1 cellular context compared by ENCODE assay signal in the genomic region with DNA sequence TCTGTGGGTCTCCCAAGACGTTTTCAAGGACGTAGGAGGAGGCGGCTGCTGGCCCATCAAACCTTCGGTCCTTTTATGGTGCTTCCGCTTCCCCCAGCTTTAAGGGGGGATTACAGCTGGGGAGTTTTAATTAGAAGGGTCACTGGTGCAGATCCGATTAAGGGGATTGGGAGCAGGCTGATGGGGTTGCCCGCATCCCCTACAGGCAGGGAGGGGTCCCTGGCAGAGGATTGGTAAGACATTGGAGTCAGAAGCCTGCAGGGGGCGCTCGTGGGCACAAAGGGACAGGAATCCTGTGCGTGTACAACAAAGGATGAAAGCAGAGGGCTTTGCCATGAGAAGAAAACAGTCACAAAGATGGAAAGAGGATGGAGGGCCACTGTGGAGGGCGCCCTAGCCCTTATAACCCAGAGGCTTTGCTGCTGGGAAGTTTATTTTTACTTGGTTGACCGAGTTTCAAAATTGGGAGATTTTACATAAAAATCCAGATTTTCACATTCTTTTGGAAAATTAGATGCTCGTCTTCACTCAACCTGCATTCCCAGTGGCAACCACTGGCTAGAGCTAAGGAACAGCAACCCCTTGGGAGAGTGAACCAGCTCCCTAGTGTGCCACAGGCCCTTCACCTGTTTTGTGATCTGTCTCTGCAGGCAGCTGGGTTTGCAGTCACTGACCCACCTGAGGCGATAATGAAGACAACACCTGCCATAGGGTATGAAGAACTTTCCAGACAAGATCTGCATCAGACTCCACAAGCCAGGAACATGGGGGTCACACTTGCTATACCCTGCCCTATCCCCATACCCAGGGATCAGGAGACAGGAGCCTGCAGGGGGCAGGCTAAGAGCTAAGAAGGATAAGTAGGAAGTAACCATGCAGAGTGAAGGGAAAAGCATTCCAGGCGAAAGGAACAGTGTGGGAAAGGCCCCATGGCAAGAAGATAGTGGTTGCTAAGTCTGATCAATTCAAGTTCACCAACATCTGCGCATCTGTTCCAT.
A peak's percentile ranks its signal among the peaks of the same experiment; 100 is the strongest.
TF ChIP-seq lines count a peak whose summit lies in the region.

No MANE protein-coding gene starts in this region.

TF ChIP-seq in HEK293, 187 proteins besides CTCF, POLR2A, EP300 and RAD21 (continued from another document):
- TF ChIP-seq, protein P1, sequence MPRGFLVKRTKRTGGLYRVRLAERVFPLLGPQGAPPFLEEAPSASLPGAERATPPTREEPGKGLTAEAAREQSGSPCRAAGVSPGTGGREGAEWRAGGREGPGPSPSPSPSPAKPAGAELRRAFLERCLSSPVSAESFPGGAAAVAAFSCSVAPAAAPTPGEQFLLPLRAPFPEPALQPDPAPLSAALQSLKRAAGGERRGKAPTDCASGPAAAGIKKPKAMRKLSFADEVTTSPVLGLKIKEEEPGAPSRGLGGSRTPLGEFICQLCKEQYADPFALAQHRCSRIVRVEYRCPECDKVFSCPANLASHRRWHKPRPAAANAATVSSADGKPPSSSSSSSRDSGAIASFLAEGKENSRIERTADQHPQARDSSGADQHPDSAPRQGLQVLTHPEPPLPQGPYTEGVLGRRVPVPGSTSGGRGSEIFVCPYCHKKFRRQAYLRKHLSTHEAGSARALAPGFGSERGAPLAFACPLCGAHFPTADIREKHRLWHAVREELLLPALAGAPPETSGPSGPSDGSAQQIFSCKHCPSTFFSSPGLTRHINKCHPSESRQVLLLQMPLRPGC (tag by site-specific recombination; IDR thresholded peaks at IDR 0.05), result no peak
- TF ChIP-seq BCL11A (tag by site-specific recombination; IDR thresholded peaks at IDR 0.05; ENCODE audit: low read depth) (no peak), KLF1 (tag by site-specific recombination; IDR thresholded peaks at IDR 0.05) (no peak), ZNF211 (tag by site-specific recombination; IDR thresholded peaks at IDR 0.05; ENCODE audit: low read depth) (no peak), ZNF747 (tag by site-specific recombination; IDR thresholded peaks at IDR 0.05) (no peak), ZNF416 (tag by site-specific recombination; IDR thresholded peaks at IDR 0.05) (no peak)
- TF ChIP-seq, protein P2, sequence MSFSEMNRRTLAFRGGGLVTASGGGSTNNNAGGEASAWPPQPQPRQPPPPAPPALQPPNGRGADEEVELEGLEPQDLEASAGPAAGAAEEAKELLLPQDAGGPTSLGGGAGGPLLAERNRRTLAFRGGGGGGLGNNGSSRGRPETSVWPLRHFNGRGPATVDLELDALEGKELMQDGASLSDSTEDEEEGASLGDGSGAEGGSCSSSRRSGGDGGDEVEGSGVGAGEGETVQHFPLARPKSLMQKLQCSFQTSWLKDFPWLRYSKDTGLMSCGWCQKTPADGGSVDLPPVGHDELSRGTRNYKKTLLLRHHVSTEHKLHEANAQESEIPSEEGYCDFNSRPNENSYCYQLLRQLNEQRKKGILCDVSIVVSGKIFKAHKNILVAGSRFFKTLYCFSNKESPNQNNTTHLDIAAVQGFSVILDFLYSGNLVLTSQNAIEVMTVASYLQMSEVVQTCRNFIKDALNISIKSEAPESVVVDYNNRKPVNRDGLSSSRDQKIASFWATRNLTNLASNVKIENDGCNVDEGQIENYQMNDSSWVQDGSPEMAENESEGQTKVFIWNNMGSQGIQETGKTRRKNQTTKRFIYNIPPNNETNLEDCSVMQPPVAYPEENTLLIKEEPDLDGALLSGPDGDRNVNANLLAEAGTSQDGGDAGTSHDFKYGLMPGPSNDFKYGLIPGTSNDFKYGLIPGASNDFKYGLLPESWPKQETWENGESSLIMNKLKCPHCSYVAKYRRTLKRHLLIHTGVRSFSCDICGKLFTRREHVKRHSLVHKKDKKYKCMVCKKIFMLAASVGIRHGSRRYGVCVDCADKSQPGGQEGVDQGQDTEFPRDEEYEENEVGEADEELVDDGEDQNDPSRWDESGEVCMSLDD (tag by site-specific recombination; IDR thresholded peaks at IDR 0.05), result 0 out of 2 replicates have a peak, but pooled peaks have one; percentile 27
